Comparison of ENCODE assay signal across 8 cellular contexts in genomic region chr3:47421741-47422649, GRCh38. TPM values are rescaled to one million over a fixed set of nuclear protein-coding genes. Genes with fewer than 3 reads are reported as not detected.
DNase-seq lines count a peak whose midpoint lies in the region; ATAC-seq and TF ChIP-seq lines count a peak whose summit lies in the region.

No MANE protein-coding gene starts in this region.

- H3K4me2 ChIP-seq in neuronal stem cell (ENCODE audit: insufficient read depth, low read length, poor library complexity, severe bottlenecking) = no peak overlapping the region

- POLR2A ChIA-PET in A673 (lab: Charles Lee; ENCODE audit: low non-redundant PET) = no interaction called here

- H3K23ac ChIP-seq in neuronal stem cell (ENCODE audit: low read depth, low read length, poor library complexity) = no peak overlapping the region

- no peak overlapping the region for H3K18ac ChIP-seq in neuronal stem cell (ENCODE audit: low read length)

- H2AK5ac ChIP-seq in neuronal stem cell (ENCODE audit: low read depth, low read length) = peak overlapping the region; percentile 74

- no peak overlapping the region for H2BK15ac ChIP-seq in neuronal stem cell (ENCODE audit: low read length)

- CTCF ChIA-PET in A673 (lab: Charles Lee) = interaction anchor here (0.5 to 0.6 kb wide), 2 partner anchors 35 to 61 kb away, joined by 4 to 5 read pairs; no protein-coding TSS in a partner anchor

- H2BK120ac ChIP-seq in neuronal stem cell (ENCODE audit: low read depth, low read length) = no peak overlapping the region

- intact Hi-C loops in A673 (cut with micrococcal nuclease; ENCODE audit: unreplicated experiment) = loop anchor here (2.0 to 5.0 kb wide), 2 partner anchors 55 to 367 kb away; partner anchors contain the start of gene SCAP

- H2BK5ac ChIP-seq in neuronal stem cell (ENCODE audit: low read length) = peak overlapping the region; percentile 56

- H3K27ac Mint-ChIP-seq in T-helper 17 cell = peak overlapping the region; percentile 94

- H3K36me3 ChIP-seq in A673 (ENCODE audit: insufficient read depth, low read length, poor library complexity, severe bottlenecking) (peaks cover 5% of the 10 kb centered on the region), neuronal stem cell (replicated peaks in 1 of 2; ENCODE audit: control insufficient read depth in 2 of 2, insufficient read depth in 2 of 2, low read length in 2 of 2) (peaks cover 52 to 73% of the 10 kb centered on the region in 2 donors)

- BruUV-seq in A673 (replicated peaks; lab: Mats Ljungman, UMichigan) = no TSS peak

- no peak overlapping the region for H3K14ac ChIP-seq in neuronal stem cell (ENCODE audit: low read length)

- peak overlapping the region; percentile 5 for H2BK12ac ChIP-seq in neuronal stem cell (ENCODE audit: low read length)

- ATAC-seq in T-helper 17 cell (no peak), HG02610 (IDR thresholded peaks at IDR 0.05; ENCODE audit: unreplicated experiment) (no peak)

- peak overlapping the region; percentile 87 for H4K8ac ChIP-seq in neuronal stem cell (ENCODE audit: low read depth, low read length)

- H3K4me1 ChIP-seq in A673 (ENCODE audit: insufficient read depth, low read length, poor library complexity, severe bottlenecking) = no peaks in the 10 kb centered on the region
- H3K4me1 ChIP-seq in neuronal stem cell (ENCODE audit: control insufficient read depth in 2 of 2, insufficient read depth in 1 of 2, low read depth in 1 of 2, low read length in 2 of 2) = peaks cover 2 to 3% of the 10 kb centered on the region in 2 donors

- no CpG with 5 or more reads among the region's 13 CpGs for WGBS in neuronal stem cell (ENCODE audit: extremely low coverage in 2 of 2, insufficient read length in 2 of 2, insufficient replicate concordance in 1 of 2), 2 donors

- no peak for TF ChIP-seq CTCF in A673 (conservative IDR thresholded peaks at IDR 0.05; ENCODE audit: low read depth, low read length)
- peak; percentile 41 for TF ChIP-seq CTCF in GM13977 (IDR thresholded peaks at IDR 0.05; ENCODE audit: extremely low read depth, insufficient read depth, missing control alignments)
- TF ChIP-seq CTCF in epithelial cell of esophagus (IDR thresholded peaks at IDR 0.05; ENCODE audit: insufficient read depth, low read depth, low read length, missing control alignments) = peak; percentile 15

- H3K27me3 ChIP-seq in A673 (replicated peaks; ENCODE audit: insufficient read depth, low read depth, low read length, poor library complexity) (no peaks in the 10 kb centered on the region), neuronal stem cell (ENCODE audit: control insufficient read depth in 3 of 3, insufficient read depth in 3 of 3, low read depth in 1 of 3, low read length in 3 of 3) (no peaks in the 10 kb centered on the region)

- H4K91ac ChIP-seq in neuronal stem cell (ENCODE audit: low read depth, low read length, poor library complexity) = no peak overlapping the region

- no peaks in the 10 kb centered on the region for H3K27me3 Mint-ChIP-seq in T-helper 17 cell

- H3K9me3 ChIP-seq in A673 (ENCODE audit: low read depth, low read length, poor library complexity, severe bottlenecking) (no peaks in the 10 kb centered on the region), T-helper 17 cell (ENCODE audit: control insufficient read depth, low read length, poor library complexity, severe bottlenecking) (no peaks in the 10 kb centered on the region), neuronal stem cell (replicated peaks in 1 of 2; ENCODE audit: control insufficient read depth in 2 of 2, insufficient read depth in 1 of 2, low read depth in 1 of 2, low read length in 2 of 2) (peaks cover 0 to 4% of the 10 kb centered on the region in 2 donors)

- in situ Hi-C loops in GM13977 (cut with MboI; ENCODE audit: low pct_unique_long_range_greater_than_20kb, low sequenced_read_pairs, unreplicated experiment) = loop anchor here (10.0 to 25.0 kb wide), 2 partner anchors 53 to 365 kb away; partner anchors contain the start of genes SCAP and SMARCC1

- peaks cover 9% of the 10 kb centered on the region for H3K79me1 ChIP-seq in neuronal stem cell (ENCODE audit: low read depth, low read length)

- no peak overlapping the region for H3K4me3 ChIP-seq in A673 (ENCODE audit: low read depth, low read length, poor library complexity, severe bottlenecking)
- no peak overlapping the region for H3K4me3 ChIP-seq in epithelial cell of esophagus (ENCODE audit: low read length)
- H3K4me3 ChIP-seq in neuronal stem cell (ENCODE audit: low read length in 2 of 2) = no peak overlapping the region

- no peak overlapping the region for H3K4me3 Mint-ChIP-seq in T-helper 17 cell

- no peak overlapping the region for H3K4ac ChIP-seq in neuronal stem cell (ENCODE audit: low read length)

- H3K36me3 Mint-ChIP-seq in T-helper 17 cell (ENCODE audit: low read depth) = peaks cover 5% of the 10 kb centered on the region

- peak overlapping the region; percentile 13 for H3K9ac ChIP-seq in neuronal stem cell (ENCODE audit: low read depth, low read length, poor library complexity)

- peak overlapping the region; percentile 59 for H3K27ac ChIP-seq in A673 (ENCODE audit: low read depth, low read length, poor library complexity, severe bottlenecking)
- no peak overlapping the region for H3K27ac ChIP-seq in neuronal stem cell (replicated peaks; ENCODE audit: low read length)

- H2AFZ ChIP-seq in neuronal stem cell (ENCODE audit: low read length) = peak overlapping the region; percentile 82

- peaks cover 11% of the 10 kb centered on the region for H3K4me1 Mint-ChIP-seq in T-helper 17 cell

- DNase-seq in A673 (ENCODE audit: low spot score) (no peak), GM13977 (ENCODE audit: low spot score) (peak; percentile 56), T-helper 17 cell (no peak), epithelial cell of esophagus (ENCODE audit: low read depth) (peak; percentile 46), neuronal stem cell (ENCODE audit: low spot score) (no peak), nucleus accumbens (lab: John Stamatoyannopoulos, UW) (no peak), amniotic stem cell (lab: John Stamatoyannopoulos, UW) (no peak)

RNA-seq across cellular contexts. Expression of gene PTPN23, which starts 41.2 kb away (rescaled TPM):
- total RNA-seq in A673 (2021) (24.0 and 26.6 TPM in 2 replicates), T-helper 17 cell (10 to 100 TPM; 36.8 to 38.6 TPM)
- 16.8 TPM for polyA plus RNA-seq in neuronal stem cell (2013, experiment 1 of 2)
- polyA plus RNA-seq in neuronal stem cell (2013, experiment 2 of 2) = 16.8 TPM

RNA-seq across cellular contexts. Expression of gene SCAP, which starts 53.7 kb away (rescaled TPM):
- total RNA-seq in A673 (2021) (43.4 and 48.2 TPM in 2 replicates), T-helper 17 cell (10 to 100 TPM; 78.5 to 81.9 TPM)
- 48.0 TPM for polyA plus RNA-seq in neuronal stem cell (2013, experiment 1 of 2)
- 48.5 TPM for polyA plus RNA-seq in neuronal stem cell (2013, experiment 2 of 2)

Comparison
In these comparisons a context has a peak if more than half of its experiments do, and no peak if none do; other contexts are left out.
1. DNase-seq: peak in GM13977 (single experiment) and epithelial cell of esophagus (single experiment); none in A673 (single experiment), T-helper 17 cell (0 of 3), neuronal stem cell (single experiment), nucleus accumbens (0 of 56) and amniotic stem cell (single experiment).